ENCODE assay signal across 8 cellular contexts in the genomic region with DNA sequence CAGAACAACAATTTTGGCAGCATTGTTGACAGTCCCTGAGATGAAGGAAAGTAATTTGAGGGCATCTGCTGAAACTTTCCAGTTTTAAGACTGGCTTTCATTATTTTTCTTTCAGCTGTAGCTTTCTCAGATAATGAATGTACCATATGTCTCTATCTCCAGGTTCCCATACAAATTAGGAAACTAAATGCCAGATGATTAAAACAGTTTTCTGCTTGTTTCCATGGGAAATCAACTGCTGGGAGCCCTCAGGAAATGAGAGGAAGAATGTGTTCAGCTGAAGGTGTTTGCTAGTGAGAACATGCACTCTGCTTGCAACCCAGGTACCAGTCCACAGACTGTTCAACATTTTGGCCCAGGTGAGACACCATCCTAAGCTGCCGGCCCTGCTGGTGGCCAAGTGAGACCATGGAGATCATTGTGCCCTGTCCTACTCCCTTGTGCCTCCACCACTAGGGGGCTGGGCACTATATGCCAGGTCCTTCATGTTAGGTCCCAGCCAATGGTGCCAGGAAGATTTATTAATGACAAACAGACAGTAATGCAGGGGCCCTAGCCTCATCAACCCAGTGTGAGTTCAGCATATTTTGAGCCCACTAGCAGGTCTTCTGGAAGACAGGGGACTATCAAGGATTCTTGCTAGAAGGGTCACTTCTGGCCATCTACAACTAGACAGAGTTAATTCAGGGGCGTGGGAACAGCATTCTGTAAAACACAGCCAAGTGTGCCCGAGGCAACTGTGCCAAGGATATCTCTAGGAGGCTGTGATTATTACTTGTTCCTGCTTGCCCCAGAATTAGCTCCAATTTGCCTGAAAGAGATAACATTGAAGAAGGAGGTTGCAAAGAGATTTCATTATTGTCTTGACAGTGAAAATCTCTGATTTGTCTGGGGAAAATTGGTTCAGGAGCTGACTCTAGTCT. TPM values are rescaled to one million over a fixed set of nuclear protein-coding genes. Genes with fewer than 3 reads are reported as not detected.
A peak's percentile ranks its signal among the peaks of the same experiment; 100 is the strongest.
DNase-seq lines count a peak whose midpoint lies in the region; ATAC-seq and TF ChIP-seq lines count a peak whose summit lies in the region.

No MANE protein-coding gene starts in this region.

- ATAC-seq in CD4-positive, CD25-positive, alpha-beta regulatory T cell (ENCODE audit: low read depth in 2 of 2): peak in 1 of 2 donors; percentile 17
- ATAC-seq in HG02571 (IDR thresholded peaks at IDR 0.05; ENCODE audit: unreplicated experiment) (no peak), GM19324 (IDR thresholded peaks at IDR 0.05; ENCODE audit: low FRiP score, unreplicated experiment) (no peak)

- H3K4me3 ChIP-seq in CD4-positive, CD25-positive, alpha-beta regulatory T cell (ENCODE audit: low read depth, low read length): no peak overlapping the region
- H3K4me3 ChIP-seq in astrocyte of the cerebellum (ENCODE audit: low read depth, low read length) (no peak overlapping the region), liver (ENCODE audit: low read depth in 1 of 3, low read length in 3 of 3) (no peak overlapping the region)

- H3K36me3 ChIP-seq in CD4-positive, CD25-positive, alpha-beta regulatory T cell (ENCODE audit: control insufficient read depth, insufficient read depth, low read length): peaks cover 14% of the 10 kb centered on the region
- no peaks in the 10 kb centered on the region for H3K36me3 ChIP-seq in liver (ENCODE audit: control insufficient read depth in 4 of 4, insufficient read depth in 3 of 4, low read depth in 1 of 4, low read length in 3 of 4)

- no peak overlapping the region for H3K27ac ChIP-seq in CD4-positive, CD25-positive, alpha-beta regulatory T cell (ENCODE audit: insufficient read depth, low read length, poor library complexity, severe bottlenecking)
- no peak overlapping the region for H3K27ac ChIP-seq in liver (ENCODE audit: low read depth in 1 of 2, low read length in 2 of 2)

- peaks cover 36 to 68% (median 49%) of the 10 kb centered on the region in 4 donors for H3K4me1 Mint-ChIP-seq in CD4-positive, CD25-positive, alpha-beta regulatory T cell
- no peaks in the 10 kb centered on the region for H3K4me1 Mint-ChIP-seq in HFFc6 (ENCODE audit: low read depth)
- peaks cover 88% of the 10 kb centered on the region for H3K4me1 Mint-ChIP-seq in activated T-cell treated with anti-CD3 and anti-CD28 coated beads, Interleukin-2, amount 50 U/mL, for 24 hours (ENCODE audit: low read depth)

- TF ChIP-seq CTCF in HFFc6 (IDR thresholded peaks at IDR 0.05) (peak; percentile 72), astrocyte of the cerebellum (IDR thresholded peaks at IDR 0.05; ENCODE audit: low read depth, low read length, missing control alignments) (peak; percentile 33), liver (IDR thresholded peaks at IDR 0.05; ENCODE audit: low read depth, low read length, missing input control) (peak; percentile 11)

- WGBS in liver: 87% methylated on average over 3 of the region's 3 CpGs

- peak in 1 of 3 donors; percentile 53 for DNase-seq in CD4-positive, CD25-positive, alpha-beta regulatory T cell
- DNase-seq in HFFc6 (no peak), astrocyte of the cerebellum (ENCODE audit: low read depth) (no peak), T-helper 9 cell (no peak)
- no peak for DNase-seq in activated T-cell treated with anti-CD3 and anti-CD28 coated beads, Interleukin-2, amount 50 U/mL, for 24 hours

- peaks cover 22% of the 10 kb centered on the region for H3K4me1 ChIP-seq in CD4-positive, CD25-positive, alpha-beta regulatory T cell (ENCODE audit: control insufficient read depth, insufficient read depth, low read length, poor library complexity, severe bottlenecking)
- H3K4me1 ChIP-seq in liver (ENCODE audit: control insufficient read depth in 4 of 4, insufficient read depth in 4 of 4, low read length in 3 of 4): no peaks in the 10 kb centered on the region

- peak overlapping the region in 1 of 4 donors; percentile 11 for H3K4me3 Mint-ChIP-seq in CD4-positive, CD25-positive, alpha-beta regulatory T cell
- no peak overlapping the region for H3K4me3 Mint-ChIP-seq in HFFc6
- H3K4me3 Mint-ChIP-seq in activated T-cell treated with anti-CD3 and anti-CD28 coated beads, Interleukin-2, amount 50 U/mL, for 24 hours: no peak overlapping the region

- peaks cover 31% of the 10 kb centered on the region for H3K36me3 Mint-ChIP-seq in CD4-positive, CD25-positive, alpha-beta regulatory T cell
- no peaks in the 10 kb centered on the region for H3K36me3 Mint-ChIP-seq in HFFc6 (ENCODE audit: low read depth)
- peaks cover 58% of the 10 kb centered on the region for H3K36me3 Mint-ChIP-seq in activated T-cell treated with anti-CD3 and anti-CD28 coated beads, Interleukin-2, amount 50 U/mL, for 24 hours (ENCODE audit: low read depth)

- no peaks in the 10 kb centered on the region for H3K27me3 ChIP-seq in CD4-positive, CD25-positive, alpha-beta regulatory T cell (ENCODE audit: control insufficient read depth, insufficient read depth, low read length)
- no peaks in the 10 kb centered on the region for H3K27me3 ChIP-seq in liver (ENCODE audit: control insufficient read depth in 4 of 4, insufficient read depth in 4 of 4, low read length in 3 of 4)

- H3K9me3 ChIP-seq in CD4-positive, CD25-positive, alpha-beta regulatory T cell (ENCODE audit: control insufficient read depth in 2 of 2, low read length in 2 of 2): peaks cover 0 to 7% of the 10 kb centered on the region in 2 experiments
- H3K9me3 ChIP-seq in liver (ENCODE audit: control insufficient read depth in 4 of 4, low read length in 3 of 4): peaks cover 0 to 3% (median 0%) of the 10 kb centered on the region in 4 donors

- peaks cover 0 to 10% (median 0%) of the 10 kb centered on the region in 7 donors for H3K9me3 Mint-ChIP-seq in CD4-positive, CD25-positive, alpha-beta regulatory T cell
- H3K9me3 Mint-ChIP-seq in HFFc6: no peaks in the 10 kb centered on the region
- H3K9me3 Mint-ChIP-seq in activated T-cell treated with anti-CD3 and anti-CD28 coated beads, Interleukin-2, amount 50 U/mL, for 24 hours: peaks cover 16% of the 10 kb centered on the region

- no peak overlapping the region for H3K9ac ChIP-seq in liver (ENCODE audit: low read depth in 1 of 2, low read length in 2 of 2)

- H3K27ac Mint-ChIP-seq in CD4-positive, CD25-positive, alpha-beta regulatory T cell: peak overlapping the region; percentile 6 to 89 (median 61)
- no peak overlapping the region for H3K27ac Mint-ChIP-seq in HFFc6
- H3K27ac Mint-ChIP-seq in activated T-cell treated with anti-CD3 and anti-CD28 coated beads, Interleukin-2, amount 50 U/mL, for 24 hours: no peak overlapping the region

- in situ Hi-C loops in astrocyte of the cerebellum (cut with HindIII; ENCODE audit: low sequenced_read_pairs): no loop called here

- TF ChIP-seq RAD21 in liver (IDR thresholded peaks at IDR 0.05): peak in 1 of 2 donors; percentile 53

- H3K27me3 Mint-ChIP-seq in CD4-positive, CD25-positive, alpha-beta regulatory T cell: no peaks in the 10 kb centered on the region
- peaks cover 6% of the 10 kb centered on the region for H3K27me3 Mint-ChIP-seq in HFFc6 (ENCODE audit: insufficient read depth)
- no peaks in the 10 kb centered on the region for H3K27me3 Mint-ChIP-seq in activated T-cell treated with anti-CD3 and anti-CD28 coated beads, Interleukin-2, amount 50 U/mL, for 24 hours

TF ChIP-seq in liver, 16 proteins besides CTCF, POLR2A, EP300 and RAD21 (continues in another document):
- TF ChIP-seq YY1 (IDR thresholded peaks at IDR 0.05) (no peak), RXRA (IDR thresholded peaks at IDR 0.05) (no peak), FOXA1 (IDR thresholded peaks at IDR 0.05) (no peak), JUND (IDR thresholded peaks at IDR 0.05) (no peak), NR2F2 (IDR thresholded peaks at IDR 0.05) (no peak), HNF4G (IDR thresholded peaks at IDR 0.05) (no peak), GABPA (IDR thresholded peaks at IDR 0.05 in 1 of 2, conservative IDR thresholded peaks at IDR 0.05 in 1 of 2) (no peak)
- TF ChIP-seq, protein P1, sequence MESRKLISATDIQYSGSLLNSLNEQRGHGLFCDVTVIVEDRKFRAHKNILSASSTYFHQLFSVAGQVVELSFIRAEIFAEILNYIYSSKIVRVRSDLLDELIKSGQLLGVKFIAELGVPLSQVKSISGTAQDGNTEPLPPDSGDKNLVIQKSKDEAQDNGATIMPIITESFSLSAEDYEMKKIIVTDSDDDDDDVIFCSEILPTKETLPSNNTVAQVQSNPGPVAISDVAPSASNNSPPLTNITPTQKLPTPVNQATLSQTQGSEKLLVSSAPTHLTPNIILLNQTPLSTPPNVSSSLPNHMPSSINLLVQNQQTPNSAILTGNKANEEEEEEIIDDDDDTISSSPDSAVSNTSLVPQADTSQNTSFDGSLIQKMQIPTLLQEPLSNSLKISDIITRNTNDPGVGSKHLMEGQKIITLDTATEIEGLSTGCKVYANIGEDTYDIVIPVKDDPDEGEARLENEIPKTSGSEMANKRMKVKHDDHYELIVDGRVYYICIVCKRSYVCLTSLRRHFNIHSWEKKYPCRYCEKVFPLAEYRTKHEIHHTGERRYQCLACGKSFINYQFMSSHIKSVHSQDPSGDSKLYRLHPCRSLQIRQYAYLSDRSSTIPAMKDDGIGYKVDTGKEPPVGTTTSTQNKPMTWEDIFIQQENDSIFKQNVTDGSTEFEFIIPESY (IDR thresholded peaks at IDR 0.05): no peak
- TF ChIP-seq, protein P2, sequence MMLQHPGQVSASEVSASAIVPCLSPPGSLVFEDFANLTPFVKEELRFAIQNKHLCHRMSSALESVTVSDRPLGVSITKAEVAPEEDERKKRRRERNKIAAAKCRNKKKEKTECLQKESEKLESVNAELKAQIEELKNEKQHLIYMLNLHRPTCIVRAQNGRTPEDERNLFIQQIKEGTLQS (IDR thresholded peaks at IDR 0.05): no peak

RNA-seq across cellular contexts. Expression of gene LRRC8C, which starts 17.0 kb away (rescaled TPM):
- total RNA-seq in CD4-positive, CD25-positive, alpha-beta regulatory T cell: 70.4 TPM
- polyA plus RNA-seq in CD4-positive, CD25-positive, alpha-beta regulatory T cell: 10 to 100 TPM; 22.8 to 27.2 (median 24.9) TPM
- total RNA-seq in HFFc6 (2021; fragmentation: NEBNext Ultra II Directional; extraction: Animal tissue kit (Norgen Biotek cat#: 25700)): 10 to 100 TPM in 4 of 6 experiments, 1 to 10 TPM in 2; 5.0 to 13.7 (median 10.9) TPM
- 1 to 10 TPM; 2.0 to 3.5 TPM for total RNA-seq in liver
- polyA plus RNA-seq in liver: under 1 TPM; 0.63 to 0.90 TPM

Comparison
In these comparisons a context has a peak if more than half of its experiments do, and no peak if none do; other contexts are left out.
1. H3K27ac Mint-ChIP-seq: peak in CD4-positive, CD25-positive, alpha-beta regulatory T cell (3 of 3); none in HFFc6 (single experiment) and activated T-cell treated with anti-CD3 and anti-CD28 coated beads, Interleukin-2, amount 50 U/mL, for 24 hours (single experiment).
2. CTCF ChIP-seq: peak in every context shown above with its lines; median percentile 72 in HFFc6; 33 in astrocyte of the cerebellum; 11 in liver.